Comparison of ENCODE assay signal across 8 cellular contexts in genomic region chr11:67120881-67121710, GRCh38. TPM values are rescaled to one million over a fixed set of nuclear protein-coding genes. Genes with fewer than 3 reads are reported as not detected.
DNase-seq lines count a peak whose midpoint lies in the region; ATAC-seq and TF ChIP-seq lines count a peak whose summit lies in the region.

No MANE protein-coding gene starts in this region.

- no peak for TF ChIP-seq CTCF in CD8-positive, alpha-beta T cell (IDR thresholded peaks at IDR 0.05)

- no peaks in the 10 kb centered on the region for H3K36me3 ChIP-seq in CD8-positive, alpha-beta T cell (ENCODE audit: insufficient read depth, low read length)
- H3K36me3 ChIP-seq in esophagus (ENCODE audit: control insufficient read depth in 2 of 2, insufficient read depth in 2 of 2, low read length in 1 of 2) (peaks cover 0 to 2% of the 10 kb centered on the region in 2 donors), neuronal stem cell (replicated peaks in 1 of 2; ENCODE audit: control insufficient read depth in 2 of 2, insufficient read depth in 2 of 2, low read length in 2 of 2) (peaks cover 2 to 28% of the 10 kb centered on the region in 2 donors)

- no peak for ATAC-seq in CD8-positive, alpha-beta T cell
- ATAC-seq in GM21717 (IDR thresholded peaks at IDR 0.05; ENCODE audit: unreplicated experiment), result no peak

- H3K9ac ChIP-seq in neuronal stem cell (ENCODE audit: low read depth, low read length, poor library complexity), result no peak overlapping the region

- WGBS in esophagus, 2 donors, result 5 to 6% methylated on average over 9 of the region's 9 CpGs
- WGBS in neuronal stem cell (ENCODE audit: extremely low coverage in 2 of 2, insufficient read length in 2 of 2, insufficient replicate concordance in 1 of 2), 2 donors, result no CpG with 5 or more reads among the region's 9 CpGs

- H3K9me3 ChIP-seq in CD8-positive, alpha-beta T cell (ENCODE audit: low read length), result no peaks in the 10 kb centered on the region
- no peaks in the 10 kb centered on the region for H3K9me3 ChIP-seq in esophagus (ENCODE audit: control insufficient read depth in 2 of 2, insufficient read depth in 1 of 2, low read depth in 1 of 2, low read length in 1 of 2)
- no peaks in the 10 kb centered on the region for H3K9me3 ChIP-seq in neuronal stem cell (replicated peaks in 1 of 2; ENCODE audit: control insufficient read depth in 2 of 2, insufficient read depth in 1 of 2, low read depth in 1 of 2, low read length in 2 of 2)

- H2AK5ac ChIP-seq in neuronal stem cell (ENCODE audit: low read depth, low read length), result no peak overlapping the region

- peak overlapping the region; percentile 48 for H3K4me2 ChIP-seq in neuronal stem cell (ENCODE audit: insufficient read depth, low read length, poor library complexity, severe bottlenecking)

- intact Hi-C loops in CD8-positive, alpha-beta T cell (cut with DNase I, micrococcal nuclease), result no loop called here

- no peak overlapping the region for H2AFZ ChIP-seq in neuronal stem cell (ENCODE audit: low read length)

- no peak overlapping the region for H2BK15ac ChIP-seq in neuronal stem cell (ENCODE audit: low read length)

- peaks cover 34% of the 10 kb centered on the region for H3K4me1 ChIP-seq in CD8-positive, alpha-beta T cell (ENCODE audit: insufficient read depth, low read length)
- H3K4me1 ChIP-seq in esophagus (ENCODE audit: control insufficient read depth in 2 of 2, insufficient read depth in 2 of 2, low read length in 1 of 2) (peaks cover 0 to 2% of the 10 kb centered on the region in 2 donors), neuronal stem cell (ENCODE audit: control insufficient read depth in 2 of 2, insufficient read depth in 1 of 2, low read depth in 1 of 2, low read length in 2 of 2) (peaks cover 3 to 11% of the 10 kb centered on the region in 2 donors)

- H3K36me3 Mint-ChIP-seq in CD8-positive, alpha-beta T cell, result peaks cover 35% of the 10 kb centered on the region

- H3K23ac ChIP-seq in neuronal stem cell (ENCODE audit: low read depth, low read length, poor library complexity), result no peak overlapping the region

- H3K4ac ChIP-seq in neuronal stem cell (ENCODE audit: low read length), result no peak overlapping the region

- peaks cover 8% of the 10 kb centered on the region for H3K79me1 ChIP-seq in neuronal stem cell (ENCODE audit: low read depth, low read length)

- CTCF ChIA-PET in CD8-positive, alpha-beta T cell (lab: Charles Lee), result interaction anchor here (0.9 to 1.6 kb wide), 4 partner anchors 9 to 42 kb away, joined by 3 to 6 read pairs (median 4); no protein-coding TSS in a partner anchor
- CTCF ChIA-PET in HEK293T (lab: Yijun Ruan, JAX), result interaction anchor here (0.6 kb wide), 2 partner anchors 37 to 48 kb away, joined by 3 read pairs; no protein-coding TSS in a partner anchor

- no peak overlapping the region for H4K8ac ChIP-seq in neuronal stem cell (ENCODE audit: low read depth, low read length)

- H3K4me3 Mint-ChIP-seq in CD8-positive, alpha-beta T cell, result peak overlapping the region; percentile 97

- no peak overlapping the region for H2BK120ac ChIP-seq in neuronal stem cell (ENCODE audit: low read depth, low read length)

- peak overlapping the region; percentile 96 for H3K27ac Mint-ChIP-seq in CD8-positive, alpha-beta T cell

- no peaks in the 10 kb centered on the region for H3K27me3 Mint-ChIP-seq in CD8-positive, alpha-beta T cell (ENCODE audit: low read depth)

- H3K27me3 ChIP-seq in CD8-positive, alpha-beta T cell (ENCODE audit: insufficient read depth, low read length), result no peaks in the 10 kb centered on the region
- H3K27me3 ChIP-seq in esophagus (ENCODE audit: control insufficient read depth in 1 of 2, insufficient read depth in 2 of 2, low read length in 2 of 2) (no peaks in the 10 kb centered on the region), neuronal stem cell (ENCODE audit: control insufficient read depth in 3 of 3, insufficient read depth in 3 of 3, low read depth in 1 of 3, low read length in 3 of 3) (no peaks in the 10 kb centered on the region)

- H2BK5ac ChIP-seq in neuronal stem cell (ENCODE audit: low read length), result no peak overlapping the region

- peak overlapping the region; percentile 62 for H3K4me3 ChIP-seq in CD8-positive, alpha-beta T cell (ENCODE audit: low read depth, low read length)
- H3K4me3 ChIP-seq in esophagus (ENCODE audit: low read depth in 1 of 2, low read length in 2 of 2), result peak overlapping the region; percentile 87 to 96
- peak overlapping the region; percentile 86 to 98 for H3K4me3 ChIP-seq in neuronal stem cell (ENCODE audit: low read length in 2 of 2)

- H2BK12ac ChIP-seq in neuronal stem cell (ENCODE audit: low read length), result no peak overlapping the region

- H3K14ac ChIP-seq in neuronal stem cell (ENCODE audit: low read length), result no peak overlapping the region

- H3K18ac ChIP-seq in neuronal stem cell (ENCODE audit: low read length), result no peak overlapping the region

- no peak for DNase-seq in CD8-positive, alpha-beta T cell
- DNase-seq in HEK293T (ENCODE audit: extremely low spot score) (no peak), SKM-1 (lab: John Stamatoyannopoulos, UW; ENCODE audit: unreplicated experiment) (peak; percentile 91), neuronal stem cell (ENCODE audit: low spot score) (no peak), ecto neural progenitor cell (ENCODE audit: low spot score) (no peak), COR-L47 (lab: John Stamatoyannopoulos, UW) (no peak)

- H3K9me3 Mint-ChIP-seq in CD8-positive, alpha-beta T cell, result no peaks in the 10 kb centered on the region

- H4K91ac ChIP-seq in neuronal stem cell (ENCODE audit: low read depth, low read length, poor library complexity), result no peak overlapping the region

- peak overlapping the region; percentile 56 for H3K27ac ChIP-seq in CD8-positive, alpha-beta T cell (ENCODE audit: low read depth, low read length)
- peak overlapping the region; percentile 59 to 94 for H3K27ac ChIP-seq in esophagus (ENCODE audit: low read depth in 2 of 2, low read length in 1 of 2)
- no peak overlapping the region for H3K27ac ChIP-seq in neuronal stem cell (replicated peaks; ENCODE audit: low read length)

- H3K4me1 Mint-ChIP-seq in CD8-positive, alpha-beta T cell (ENCODE audit: low read depth), result peaks cover 36% of the 10 kb centered on the region

- POLR2A ChIA-PET in CD8-positive, alpha-beta T cell (lab: Charles Lee), result no interaction called here
- POLR2A ChIA-PET in HEK293T (lab: Yijun Ruan, JAX), result no interaction called here

TF ChIP-seq in HEK293T, 16 proteins besides CTCF, POLR2A, EP300 and RAD21:
- no peak for TF ChIP-seq ELF4 (IDR thresholded peaks at IDR 0.05)
- TF ChIP-seq PKNOX1 (IDR thresholded peaks at IDR 0.05), result peak; percentile 78

RNA-seq across cellular contexts. Expression of gene KDM2A, which starts 2.0 kb away (rescaled TPM):
- total RNA-seq in CD8-positive, alpha-beta T cell, result 100 to 1,000 TPM; 412 to 431 TPM
- 10 to 100 TPM; 36.8 to 54.9 TPM for polyA plus RNA-seq in esophagus
- 25.4 TPM for polyA plus RNA-seq in neuronal stem cell (2013, experiment 1 of 2)
- 26.1 TPM for polyA plus RNA-seq in neuronal stem cell (2013, experiment 2 of 2)
